In the genomic region with DNA sequence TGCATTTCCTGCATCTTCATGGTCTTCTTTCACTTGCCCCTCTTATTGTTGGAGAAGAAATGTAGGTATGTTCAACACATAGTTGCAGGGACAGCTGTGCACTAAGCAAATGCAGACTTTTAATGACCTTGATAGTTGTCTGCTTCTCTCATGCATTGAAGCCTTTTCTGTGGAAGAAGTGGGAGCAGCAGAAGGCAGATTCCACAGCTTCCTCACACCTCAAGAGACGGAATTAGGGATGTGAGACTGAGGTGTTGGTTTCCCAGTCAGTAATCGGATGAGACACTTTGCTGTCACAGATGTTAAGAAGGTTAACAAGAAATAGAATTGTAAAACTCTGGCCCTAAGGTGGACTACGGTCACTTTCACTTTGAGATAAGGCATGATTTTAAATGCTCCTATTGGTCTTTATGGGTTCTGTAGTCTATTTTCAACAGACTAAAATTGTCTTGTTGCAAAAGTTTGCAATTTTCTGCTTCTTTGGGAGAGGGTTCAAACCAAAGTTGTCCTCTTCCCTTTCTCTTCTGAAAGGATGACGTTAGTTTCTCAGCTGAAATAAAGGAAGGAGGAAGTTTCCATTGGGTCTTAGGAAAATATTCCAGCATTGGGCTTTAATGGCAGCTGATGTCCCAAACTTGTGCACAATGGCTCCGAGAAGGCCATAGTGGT, we compare ENCODE assay signal across 10 cellular contexts.
DNase-seq lines count a peak whose midpoint lies in the region; ATAC-seq and TF ChIP-seq lines count a peak whose summit lies in the region.
"Had no signal": no experiment of that assay in that cellular context is flagged by ENCODE, and none has a peak within 500 bp of the region (broad histone marks: within the 10 kb centered on the region; RNA-seq: fewer than 3 reads in every experiment).

No MANE protein-coding gene starts in this region.

- peaks cover 53 to 54% of the 10 kb centered on the region in 2 donors for H3K4me1 Mint-ChIP-seq in natural killer cell
- peaks cover 36 to 46% of the 10 kb centered on the region in 2 donors for H3K4me1 Mint-ChIP-seq in natural killer cell treated with Interleukin-12 subunit alpha and Interleukin-12 subunit beta and Interleukin-15 and Interleukin-18, amount 100 ng/mL, for 72 hours (ENCODE audit: low read depth in 2 of 2)
- peaks cover 36% of the 10 kb centered on the region for H3K4me1 Mint-ChIP-seq in progenitor cell of endocrine pancreas (ENCODE audit: low read depth)
- peaks cover 37% of the 10 kb centered on the region for H3K4me1 Mint-ChIP-seq in endothelial cell (ENCODE audit: unreplicated experiment)

- no peaks in the 10 kb centered on the region for H3K27me3 Mint-ChIP-seq in natural killer cell (ENCODE audit: low read depth in 2 of 2)
- no peaks in the 10 kb centered on the region for H3K27me3 Mint-ChIP-seq in natural killer cell treated with Interleukin-12 subunit alpha and Interleukin-12 subunit beta and Interleukin-15 and Interleukin-18, amount 100 ng/mL, for 72 hours
- H3K27me3 Mint-ChIP-seq in progenitor cell of endocrine pancreas, result no peaks in the 10 kb centered on the region
- H3K27me3 Mint-ChIP-seq in endothelial cell (ENCODE audit: unreplicated experiment), result peaks cover 3% of the 10 kb centered on the region
- H3K27me3 Mint-ChIP-seq: brain had no signal

- H3K4me2 ChIP-seq in fibroblast of lung (ENCODE audit: extremely low read depth, insufficient read depth, low read length), result peak overlapping the region; percentile 81

- peaks cover 51% of the 10 kb centered on the region for H3K4me1 ChIP-seq in fibroblast of lung (ENCODE audit: control insufficient read depth, extremely low read depth, insufficient read depth, low read length)

- peak overlapping the region; percentile 85 for H3K27ac ChIP-seq in fibroblast of lung (ENCODE audit: insufficient read depth, low read length)

- ATAC-seq in natural killer cell, result no peak
- ATAC-seq in natural killer cell treated with Interleukin-12 subunit alpha and Interleukin-12 subunit beta and Interleukin-15 and Interleukin-18, amount 100 ng/mL, for 72 hours, result no peak
- no peak for ATAC-seq in HG02571 (IDR thresholded peaks at IDR 0.05; ENCODE audit: unreplicated experiment)

- H3K9me3 ChIP-seq in fibroblast of lung (ENCODE audit: control insufficient read depth, insufficient read depth, low read depth, low read length), result no peaks in the 10 kb centered on the region

- H3K4me3 Mint-ChIP-seq in natural killer cell, result no peak overlapping the region
- H3K4me3 Mint-ChIP-seq in natural killer cell treated with Interleukin-12 subunit alpha and Interleukin-12 subunit beta and Interleukin-15 and Interleukin-18, amount 100 ng/mL, for 72 hours, result no peak overlapping the region
- no peak overlapping the region for H3K4me3 Mint-ChIP-seq in progenitor cell of endocrine pancreas (ENCODE audit: low read depth)
- no peak overlapping the region for H3K4me3 Mint-ChIP-seq in endothelial cell (ENCODE audit: unreplicated experiment)
- H3K4me3 Mint-ChIP-seq: brain had no signal

- DNase-seq in natural killer cell (no peak), fibroblast of lung (ENCODE audit: low read depth in 2 of 2) (peak in 1 of 2 donors; percentile 40), progenitor cell of endocrine pancreas (ENCODE audit: low spot score, unreplicated experiment) (no peak), endothelial cell (ENCODE audit: low spot score) (no peak), NCI-H2171 (lab: John Stamatoyannopoulos, UW) (no peak)
- no peak for DNase-seq in natural killer cell treated with Interleukin-12 subunit alpha and Interleukin-12 subunit beta and Interleukin-15 and Interleukin-18, amount 100 ng/mL, for 72 hours (ENCODE audit: low spot score)
- no peak for DNase-seq in stimulated activated CD4-positive, alpha-beta T cell treated with anti-CD3 and anti-CD28 coated beads, Interleukin-4, amount 100 ng/mL, for 1 hour
- DNase-seq: NCI-H2081 treated with DMSO at 0.1 percent for 48 hours had no signal

- H3K27me3 ChIP-seq in fibroblast of lung (ENCODE audit: control insufficient read depth, insufficient read depth, low read length), result no peaks in the 10 kb centered on the region

- H3K36me3 ChIP-seq in fibroblast of lung (ENCODE audit: control insufficient read depth, insufficient read depth, low read length), result no peaks in the 10 kb centered on the region

- H3K4me3 ChIP-seq in fibroblast of lung (replicated peaks in 1 of 4; ENCODE audit: control extremely low read depth in 1 of 4, insufficient read depth in 1 of 4, low read depth in 3 of 4, low read length in 4 of 4), result no peak overlapping the region

- intact Hi-C loops in natural killer cell (cut with micrococcal nuclease), result no loop called here

- H3K36me3 Mint-ChIP-seq in natural killer cell (no peaks in the 10 kb centered on the region), progenitor cell of endocrine pancreas (ENCODE audit: insufficient read depth) (peaks cover 10% of the 10 kb centered on the region), endothelial cell (ENCODE audit: low read depth, unreplicated experiment) (peaks cover 4% of the 10 kb centered on the region)
- no peaks in the 10 kb centered on the region for H3K36me3 Mint-ChIP-seq in natural killer cell treated with Interleukin-12 subunit alpha and Interleukin-12 subunit beta and Interleukin-15 and Interleukin-18, amount 100 ng/mL, for 72 hours
- H3K36me3 Mint-ChIP-seq: brain had no signal

- peak overlapping the region; percentile 4 for H3K9ac ChIP-seq in fibroblast of lung (ENCODE audit: insufficient read depth, low read length)

- H4K20me1 ChIP-seq in fibroblast of lung (ENCODE audit: control insufficient read depth, extremely low read depth, insufficient read depth, low read length), result no peaks in the 10 kb centered on the region

- H3K27ac Mint-ChIP-seq in natural killer cell (peak overlapping the region; percentile 40 to 52), progenitor cell of endocrine pancreas (peak overlapping the region; percentile 74), endothelial cell (ENCODE audit: unreplicated experiment) (no peak overlapping the region)
- peak overlapping the region in 1 of 2 donors; percentile 18 for H3K27ac Mint-ChIP-seq in natural killer cell treated with Interleukin-12 subunit alpha and Interleukin-12 subunit beta and Interleukin-15 and Interleukin-18, amount 100 ng/mL, for 72 hours

- H3K79me2 ChIP-seq in fibroblast of lung (ENCODE audit: control insufficient read depth, insufficient read depth, low read length), result peaks cover 54% of the 10 kb centered on the region

- TF ChIP-seq CTCF in natural killer cell (IDR thresholded peaks at IDR 0.05) (no peak), fibroblast of lung (conservative IDR thresholded peaks at IDR 0.05 in 1 of 2, IDR thresholded peaks at IDR 0.05 in 1 of 2; ENCODE audit: low read depth in 1 of 2, low read length in 2 of 2) (no peak), progenitor cell of endocrine pancreas (IDR thresholded peaks at IDR 0.05; ENCODE audit: unreplicated experiment) (no peak), endothelial cell (IDR thresholded peaks at IDR 0.05; ENCODE audit: unreplicated experiment) (no peak)

- H2AFZ ChIP-seq in fibroblast of lung (ENCODE audit: low read length), result no peak overlapping the region

- H3K9me3 Mint-ChIP-seq in natural killer cell (no peaks in the 10 kb centered on the region), progenitor cell of endocrine pancreas (ENCODE audit: low read depth) (peaks cover 3% of the 10 kb centered on the region), endothelial cell (ENCODE audit: unreplicated experiment) (no peaks in the 10 kb centered on the region)
- H3K9me3 Mint-ChIP-seq in natural killer cell treated with Interleukin-12 subunit alpha and Interleukin-12 subunit beta and Interleukin-15 and Interleukin-18, amount 100 ng/mL, for 72 hours, result no peaks in the 10 kb centered on the region
- H3K9me3 Mint-ChIP-seq: brain had no signal
